Comparison of ENCODE assay signal across 23 cellular contexts in the genomic region with DNA sequence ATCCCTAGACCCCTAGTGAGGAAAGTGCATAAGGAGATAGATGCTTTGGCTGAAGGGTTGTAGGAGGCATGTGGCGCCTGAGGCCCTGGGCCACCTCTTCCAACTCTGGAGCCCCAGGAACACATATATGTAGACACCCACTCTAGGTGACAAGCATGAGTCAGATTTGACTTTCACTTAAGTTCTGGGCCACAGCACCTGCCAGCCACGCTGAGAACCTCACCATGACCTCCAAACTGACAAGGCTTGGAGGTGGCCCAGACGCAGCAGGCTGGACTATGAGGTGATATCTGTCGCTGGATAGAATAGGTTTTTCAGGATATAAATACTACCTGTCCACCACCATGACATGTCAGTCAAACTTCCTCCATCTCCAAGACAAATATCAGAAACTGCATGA.
"Had no signal": no experiment of that assay in that cellular context is flagged by ENCODE, and none has a peak within 500 bp of the region (broad histone marks: within the 10 kb centered on the region; RNA-seq: fewer than 3 reads in every experiment).

No MANE protein-coding gene starts in this region.

- H3K9me3 ChIP-seq: gastrocnemius medialis had no signal

- H3K4me3 ChIP-seq: colonic mucosa, coronary artery, dorsolateral prefrontal cortex, esophagus muscularis mucosa, esophagus squamous epithelium, gastrocnemius medialis, gastroesophageal sphincter, heart left ventricle, heart right ventricle had no signal

- H3K27me3 Mint-ChIP-seq: dendritic cell treated with granulocyte-macrophage colony-stimulating factor and Interleukin-4, amounts not matched to agents 40 ng/mL and 50 ng/mL, for 4 days; effector memory CD8-positive, alpha-beta T cell had no signal

- H3K4me1 Mint-ChIP-seq: endodermal cell had no signal

- H3K27me3 ChIP-seq: colonic mucosa, esophagus muscularis mucosa, esophagus squamous epithelium, foreskin keratinocyte, gastrocnemius medialis, gastroesophageal sphincter, heart left ventricle, heart right ventricle had no signal

- H3K27ac ChIP-seq: colonic mucosa, coronary artery, dorsolateral prefrontal cortex, epithelial cell of prostate, esophagus muscularis mucosa, esophagus squamous epithelium, foreskin keratinocyte, gastrocnemius medialis, gastroesophageal sphincter, heart left ventricle, heart right ventricle had no signal

- H3K4me3 Mint-ChIP-seq: dendritic cell treated with granulocyte-macrophage colony-stimulating factor and Interleukin-4, amounts not matched to agents 40 ng/mL and 50 ng/mL, for 4 days; effector memory CD8-positive, alpha-beta T cell; endodermal cell had no signal

- DNase-seq: colonic mucosa; cortex of kidney; dermis blood vessel endothelial cell; dorsolateral prefrontal cortex; effector CD8-positive, alpha-beta T cell; effector memory CD4-positive, alpha-beta T cell; effector memory CD8-positive, alpha-beta T cell; endodermal cell; erythroblast; esophagus squamous epithelium; foreskin fibroblast; foreskin keratinocyte; foreskin melanocyte; gastrocnemius medialis; glutamatergic neuron; head of caudate nucleus; heart left ventricle; heart right ventricle had no signal

- H3K27ac Mint-ChIP-seq: dendritic cell treated with granulocyte-macrophage colony-stimulating factor and Interleukin-4, amounts not matched to agents 40 ng/mL and 50 ng/mL, for 4 days; effector memory CD8-positive, alpha-beta T cell; endodermal cell had no signal

- H3K4me1 ChIP-seq: colonic mucosa, esophagus muscularis mucosa, esophagus squamous epithelium, foreskin keratinocyte, gastrocnemius medialis, gastroesophageal sphincter, heart left ventricle, heart right ventricle had no signal

- H3K36me3 ChIP-seq: colonic mucosa, esophagus muscularis mucosa, esophagus squamous epithelium, gastrocnemius medialis, gastroesophageal sphincter, heart left ventricle, heart right ventricle had no signal
